In the genomic region with DNA sequence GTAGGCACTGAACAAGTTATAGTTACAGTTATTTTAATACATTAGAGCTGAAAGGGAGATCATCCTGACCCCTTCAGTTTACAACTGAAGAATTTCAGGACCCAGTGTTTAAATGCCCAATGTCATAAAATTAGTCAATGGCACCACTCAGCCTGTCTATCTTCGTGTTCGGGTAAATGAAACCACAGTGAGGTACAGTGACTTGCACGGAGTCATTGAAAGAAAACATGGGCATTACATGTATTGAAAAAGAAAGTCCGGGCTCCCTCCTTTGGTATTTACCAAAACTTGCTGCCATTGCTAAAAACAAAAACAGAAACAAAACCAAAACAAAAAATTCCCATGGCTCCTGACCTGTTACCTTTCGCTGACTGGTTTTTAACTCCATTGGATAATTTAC, we compare ENCODE assay signal across 11 cellular contexts.
"Had no signal": no experiment of that assay in that cellular context is flagged by ENCODE, and none has a peak within 500 bp of the region (broad histone marks: within the 10 kb centered on the region; RNA-seq: fewer than 3 reads in every experiment).

No MANE protein-coding gene starts in this region.

- H3K4me3 Mint-ChIP-seq: HFFc6, IgD-negative memory B cell had no signal

- H3K36me3 Mint-ChIP-seq: IgD-negative memory B cell had no signal

- H3K4me3 ChIP-seq: GM23248, HAP-1 had no signal

- H3K4me2 ChIP-seq: KMS-11 had no signal

- H2AFZ ChIP-seq: GM23248 had no signal

- DNase-seq: GM23248, GOT3, H7, HFFc6, Karpas-422, KBM-7 had no signal

- H3K27ac ChIP-seq: GM23248, HL-60, KMS-11 had no signal

- H3K9me3 ChIP-seq: HAP-1 had no signal

- H3K36me3 ChIP-seq: HAP-1 had no signal

- H3K9ac ChIP-seq: GM23248, KMS-11 had no signal

- H3K27ac Mint-ChIP-seq: HFFc6, IgD-negative memory B cell had no signal

- H3K9me3 Mint-ChIP-seq: HFFc6, IgD-negative memory B cell had no signal

- H3K4me1 Mint-ChIP-seq: IgD-negative memory B cell had no signal

- ATAC-seq: HCT116 had no signal
